15 cellular contexts compared by ENCODE assay signal in genomic region chr15:71804695-71805470, GRCh38. TPM values are rescaled to one million over a fixed set of nuclear protein-coding genes. Genes with fewer than 3 reads are reported as not detected.
DNase-seq lines count a peak whose midpoint lies in the region; ATAC-seq and TF ChIP-seq lines count a peak whose summit lies in the region.
"Had no signal": no experiment of that assay in that cellular context is flagged by ENCODE, and none has a peak within 500 bp of the region (broad histone marks: within the 10 kb centered on the region; RNA-seq: fewer than 3 reads in every experiment).

No MANE protein-coding gene starts in this region.

- H3K27ac ChIP-seq in heart left ventricle = no peak overlapping the region

- H3K36me3 ChIP-seq in heart left ventricle (no peaks in the 10 kb centered on the region), Loucy (ENCODE audit: insufficient read depth, low read length) (no peaks in the 10 kb centered on the region)

- POLR2A ChIA-PET in activated CD8-positive, alpha-beta T cell treated with anti-CD3 and anti-CD28 coated beads, Interleukin-2, amount 10 ng/mL, durations not matched to agents 7 days and 5 days (lab: Charles Lee) = no interaction called here

- ATAC-seq in left ventricle myocardium superior = peak; percentile 5
- ATAC-seq in heart left ventricle = no peak
- ATAC-seq in GM19328 (IDR thresholded peaks at IDR 0.05; ENCODE audit: unreplicated experiment) = no peak
- ATAC-seq in activated CD8-positive, alpha-beta T cell treated with anti-CD3 and anti-CD28 coated beads, Interleukin-2, amount 10 ng/mL, durations not matched to agents 7 days and 5 days = no peak
- ATAC-seq: T-cell had no signal

- H3K27ac Mint-ChIP-seq in activated CD8-positive, alpha-beta T cell treated with anti-CD3 and anti-CD28 coated beads, Interleukin-2, amount 10 ng/mL, durations not matched to agents 7 days and 5 days = no peak overlapping the region
- H3K27ac Mint-ChIP-seq: activated naive CD4-positive, alpha-beta T cell treated with anti-CD3 and anti-CD28 coated beads, Interleukin-2, amount 10 ng/mL, durations not matched to agents 7 days and 5 days; T-cell had no signal

- H2AFZ ChIP-seq in Loucy (ENCODE audit: low read length) = peak overlapping the region; percentile 74

- H3K36me3 Mint-ChIP-seq in activated CD8-positive, alpha-beta T cell treated with anti-CD3 and anti-CD28 coated beads, Interleukin-2, amount 10 ng/mL, durations not matched to agents 7 days and 5 days (ENCODE audit: low read depth) = no peaks in the 10 kb centered on the region
- H3K36me3 Mint-ChIP-seq: activated naive CD4-positive, alpha-beta T cell treated with anti-CD3 and anti-CD28 coated beads, Interleukin-2, amount 10 ng/mL, durations not matched to agents 7 days and 5 days; T-cell had no signal

- DNase-seq in left ventricle myocardium superior (no peak), heart left ventricle (no peak), epidermal melanocyte (ENCODE audit: insufficient read length, low spot score) (peak; percentile 34), NCI-H2081 (lab: John Stamatoyannopoulos, UW) (no peak), GDM1 (lab: John Stamatoyannopoulos, UW) (no peak)
- no peak for DNase-seq in activated CD8-positive, alpha-beta T cell treated with anti-CD3 and anti-CD28 coated beads, Interleukin-2, amount 10 ng/mL, durations not matched to agents 7 days and 5 days
- DNase-seq: activated CD4-positive, CD25-positive, alpha-beta regulatory T cell; activated naive CD4-positive, alpha-beta T cell treated with anti-CD3 and anti-CD28 coated beads, Interleukin-2, amount 10 ng/mL, durations not matched to agents 7 days and 5 days; caudate nucleus; KG1; kidney; NCI-H1694 treated with DMSO at 0.1 percent for 48 hours; T-cell had no signal

- intact Hi-C loops in left ventricle myocardium superior (cut with micrococcal nuclease) (loop anchor here (2.0 kb wide), 1 partner anchor 56 kb away; no protein-coding TSS in a partner anchor), heart left ventricle (cut with DNase I) (loop anchor here in 9 of 10 donors (5.0 to 10.0 kb wide), 7 partner anchors 60 to 690 kb away; partner anchors contain the start of gene THSD4 (in 2 of the 9))

- TF ChIP-seq CTCF in heart left ventricle (IDR thresholded peaks at IDR 0.05) = no peak
- TF ChIP-seq CTCF in Loucy (conservative IDR thresholded peaks at IDR 0.05; ENCODE audit: low read length) = no peak

- H3K9me2 ChIP-seq in Loucy (replicated peaks; ENCODE audit: low read depth, low read length) = no peaks in the 10 kb centered on the region

- 47 to 57% (median 51%) methylated on average over 6 of the region's 6 CpGs for WGBS in heart left ventricle, 4 donors

- H3K4me1 ChIP-seq in heart left ventricle (peaks cover 0 to 28% (median 10%) of the 10 kb centered on the region in 12 donors), Loucy (ENCODE audit: insufficient read depth, low read length, poor library complexity, severe bottlenecking) (no peaks in the 10 kb centered on the region)

- no peaks in the 10 kb centered on the region for H3F3A ChIP-seq in Loucy (ENCODE audit: low read depth)

- no peaks in the 10 kb centered on the region for H3K4me1 Mint-ChIP-seq in activated CD8-positive, alpha-beta T cell treated with anti-CD3 and anti-CD28 coated beads, Interleukin-2, amount 10 ng/mL, durations not matched to agents 7 days and 5 days (ENCODE audit: low read depth)
- H3K4me1 Mint-ChIP-seq: activated naive CD4-positive, alpha-beta T cell treated with anti-CD3 and anti-CD28 coated beads, Interleukin-2, amount 10 ng/mL, durations not matched to agents 7 days and 5 days had no signal

- no peaks in the 10 kb centered on the region for H3K9me3 ChIP-seq in heart left ventricle
- no peaks in the 10 kb centered on the region for H3K9me3 ChIP-seq in Loucy (ENCODE audit: insufficient read depth, low read depth, low read length)

- no peak overlapping the region for H3K4me3 Mint-ChIP-seq in activated CD8-positive, alpha-beta T cell treated with anti-CD3 and anti-CD28 coated beads, Interleukin-2, amount 10 ng/mL, durations not matched to agents 7 days and 5 days
- H3K4me3 Mint-ChIP-seq: activated naive CD4-positive, alpha-beta T cell treated with anti-CD3 and anti-CD28 coated beads, Interleukin-2, amount 10 ng/mL, durations not matched to agents 7 days and 5 days; T-cell had no signal

- no peaks in the 10 kb centered on the region for H3K9me3 Mint-ChIP-seq in activated CD8-positive, alpha-beta T cell treated with anti-CD3 and anti-CD28 coated beads, Interleukin-2, amount 10 ng/mL, durations not matched to agents 7 days and 5 days (ENCODE audit: insufficient read depth)
- H3K9me3 Mint-ChIP-seq: activated naive CD4-positive, alpha-beta T cell treated with anti-CD3 and anti-CD28 coated beads, Interleukin-2, amount 10 ng/mL, durations not matched to agents 7 days and 5 days; T-cell had no signal

- H3K9ac ChIP-seq in Loucy (ENCODE audit: low read depth, low read length, poor library complexity, severe bottlenecking) = no peak overlapping the region

- H4K20me1 ChIP-seq in Loucy (ENCODE audit: insufficient read depth, low read length, poor library complexity, severe bottlenecking) = no peaks in the 10 kb centered on the region

- H3K4me3 ChIP-seq in heart left ventricle = no peak overlapping the region
- H3K4me3 ChIP-seq in Loucy (ENCODE audit: low read length, poor library complexity, severe bottlenecking) = no peak overlapping the region

- H3K4me2 ChIP-seq in Loucy (ENCODE audit: low read depth, low read length, poor library complexity, severe bottlenecking) = no peak overlapping the region

- no peak for TF ChIP-seq POLR2A in heart left ventricle (IDR thresholded peaks at IDR 0.05)

- H3K27me3 Mint-ChIP-seq in activated CD8-positive, alpha-beta T cell treated with anti-CD3 and anti-CD28 coated beads, Interleukin-2, amount 10 ng/mL, durations not matched to agents 7 days and 5 days (ENCODE audit: low read depth) = peaks cover 7% of the 10 kb centered on the region

- CTCF ChIA-PET in activated CD8-positive, alpha-beta T cell treated with anti-CD3 and anti-CD28 coated beads, Interleukin-2, amount 10 ng/mL, durations not matched to agents 7 days and 5 days (lab: Charles Lee) = interaction anchor here (0.7 to 5.9 kb wide), 6 partner anchors 19 to 352 kb away, joined by 3 to 27 read pairs (median 4); no protein-coding TSS in a partner anchor

- no peaks in the 10 kb centered on the region for H3K79me2 ChIP-seq in Loucy (ENCODE audit: insufficient read depth, low read length)

- H3K27me3 ChIP-seq in heart left ventricle (peaks cover 0 to 6% (median 0%) of the 10 kb centered on the region in 9 donors), Loucy (ENCODE audit: insufficient read depth, low read length, poor library complexity, severe bottlenecking) (no peaks in the 10 kb centered on the region)

RNA-seq across cellular contexts. Expression of gene NR2E3, which starts 5.5 kb away (rescaled TPM):
- not detected for total RNA-seq in left ventricle myocardium superior
- total RNA-seq in heart left ventricle = under 1 TPM in 2 of 9 donors, not detected in 7; 0.20 to 0.25 TPM
- under 1 TPM; 0.07 to 0.11 TPM for polyA plus RNA-seq in heart left ventricle
- not detected for total RNA-seq in activated CD8-positive, alpha-beta T cell treated with anti-CD3 and anti-CD28 coated beads, Interleukin-2, amount 10 ng/mL, durations not matched to agents 7 days and 5 days
- total RNA-seq: T-cell had no signal
